1 cellular context compared by ENCODE assay signal in the genomic region with DNA sequence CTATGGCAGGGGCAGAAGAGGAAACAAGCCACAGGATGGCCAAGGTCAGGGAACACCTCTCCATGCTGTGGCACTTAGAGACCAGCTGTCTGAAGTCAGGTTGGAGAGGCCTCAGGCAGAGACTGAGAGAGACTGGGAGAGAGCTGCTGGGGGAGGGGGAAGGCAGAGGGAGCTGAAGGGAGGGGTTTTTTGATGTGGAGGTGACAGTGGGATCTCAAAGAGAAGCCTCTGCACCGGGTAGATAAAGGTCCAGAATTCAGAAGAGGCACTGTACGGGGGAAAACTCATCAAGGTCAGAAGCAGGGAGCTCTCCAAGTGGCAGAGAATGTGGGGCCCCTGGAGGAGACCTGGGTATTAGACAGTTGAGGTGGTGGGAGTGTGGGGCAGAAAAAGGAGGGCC.
TF ChIP-seq lines count a peak whose summit lies in the region.

No MANE protein-coding gene starts in this region.

TF ChIP-seq in IMR-90, 13 proteins besides CTCF, POLR2A, EP300 and RAD21:
- no peak for TF ChIP-seq ELK1 (IDR thresholded peaks at IDR 0.05; ENCODE audit: borderline replicate concordance, low read depth, low read length)
- no peak for TF ChIP-seq FOS (IDR thresholded peaks at IDR 0.05; ENCODE audit: low read depth, low read length)
- no peak for TF ChIP-seq BHLHE40 (IDR thresholded peaks at IDR 0.05; ENCODE audit: low read depth, low read length)
- no peak for TF ChIP-seq SMC3 (IDR thresholded peaks at IDR 0.05; ENCODE audit: low read depth, low read length)
- TF ChIP-seq CHD1 (IDR thresholded peaks at IDR 0.05; ENCODE audit: low read depth, low read length): no peak
- TF ChIP-seq RCOR1 (IDR thresholded peaks at IDR 0.05; ENCODE audit: insufficient replicate concordance, low read length): no peak
